In genomic region chr3:194104041-194104751, GRCh38 we compare ENCODE assay signal across 9 cellular contexts. TPM values are rescaled to one million over a fixed set of nuclear protein-coding genes. Genes with fewer than 3 reads are reported as not detected.
DNase-seq lines count a peak whose midpoint lies in the region; ATAC-seq and TF ChIP-seq lines count a peak whose summit lies in the region.
"Had no signal": no experiment of that assay in that cellular context is flagged by ENCODE, and none has a peak within 500 bp of the region (broad histone marks: within the 10 kb centered on the region; RNA-seq: fewer than 3 reads in every experiment).

No MANE protein-coding gene starts in this region.

- peaks cover 82% of the 10 kb centered on the region for H3K4me1 ChIP-seq in OCI-LY3 (ENCODE audit: low read length)
- H3K4me1 ChIP-seq in neuronal stem cell (ENCODE audit: control insufficient read depth in 2 of 2, insufficient read depth in 1 of 2, low read depth in 1 of 2, low read length in 2 of 2), result peaks cover 7 to 14% of the 10 kb centered on the region in 2 donors

- H3K27me3 ChIP-seq in OCI-LY3 (ENCODE audit: low read depth, low read length), result peaks cover 64% of the 10 kb centered on the region
- peaks cover 0 to 56% (median 0%) of the 10 kb centered on the region in 3 experiments for H3K27me3 ChIP-seq in neuronal stem cell (ENCODE audit: control insufficient read depth in 3 of 3, insufficient read depth in 3 of 3, low read depth in 1 of 3, low read length in 3 of 3)

- peak overlapping the region; percentile 52 for H3K9ac ChIP-seq in OCI-LY3 (ENCODE audit: low read length)
- no peak overlapping the region for H3K9ac ChIP-seq in neuronal stem cell (ENCODE audit: low read depth, low read length, poor library complexity)

- no CpG with 5 or more reads among the region's 12 CpGs for WGBS in neuronal stem cell (ENCODE audit: extremely low coverage in 2 of 2, insufficient read length in 2 of 2, insufficient replicate concordance in 1 of 2), 2 donors

- no peaks in the 10 kb centered on the region for H3K79me2 ChIP-seq in OCI-LY3 (ENCODE audit: low read length)

- no peak overlapping the region for H3K14ac ChIP-seq in neuronal stem cell (ENCODE audit: low read length)

- peak overlapping the region; percentile 85 for H3K4me2 ChIP-seq in OCI-LY3 (ENCODE audit: low read length)
- H3K4me2 ChIP-seq in neuronal stem cell (ENCODE audit: insufficient read depth, low read length, poor library complexity, severe bottlenecking), result no peak overlapping the region

- no peak overlapping the region for H3K4ac ChIP-seq in neuronal stem cell (ENCODE audit: low read length)

- peak; percentile 62 for DNase-seq in NCI-H1436 (lab: John Stamatoyannopoulos, UW)
- DNase-seq in NCI-H1436 treated with DMSO at 0.1 percent for 48 hours (lab: John Stamatoyannopoulos, UW), result no peak
- no peak for DNase-seq in neuronal stem cell (ENCODE audit: low spot score)
- DNase-seq in A172 (ENCODE audit: low spot score), result no peak
- no peak for DNase-seq in H4 (ENCODE audit: low spot score)

- no peaks in the 10 kb centered on the region for H3K79me1 ChIP-seq in neuronal stem cell (ENCODE audit: low read depth, low read length)

- H2BK12ac ChIP-seq in neuronal stem cell (ENCODE audit: low read length), result no peak overlapping the region

- no peak overlapping the region for H2BK15ac ChIP-seq in neuronal stem cell (ENCODE audit: low read length)

- H3K4me3 ChIP-seq in OCI-LY3 (ENCODE audit: low read length), result peak overlapping the region; percentile 66
- no peak overlapping the region for H3K4me3 ChIP-seq in neuronal stem cell (ENCODE audit: low read length in 2 of 2)

- H3K36me3 ChIP-seq in OCI-LY3 (replicated peaks; ENCODE audit: low read depth, low read length), result no peaks in the 10 kb centered on the region
- H3K36me3 ChIP-seq in neuronal stem cell (replicated peaks in 1 of 2; ENCODE audit: control insufficient read depth in 2 of 2, insufficient read depth in 2 of 2, low read length in 2 of 2), result no peaks in the 10 kb centered on the region

- H4K20me1 ChIP-seq in OCI-LY3 (ENCODE audit: insufficient read depth, low read length), result no peaks in the 10 kb centered on the region

- ATAC-seq in HG03060 (IDR thresholded peaks at IDR 0.05; ENCODE audit: low read depth, unreplicated experiment), result peak; percentile 41
- no peak for ATAC-seq in GM18907 (IDR thresholded peaks at IDR 0.05; ENCODE audit: unreplicated experiment)

- peak overlapping the region; percentile 78 for H3K18ac ChIP-seq in neuronal stem cell (ENCODE audit: low read length)

- no peak overlapping the region for H2AK5ac ChIP-seq in neuronal stem cell (ENCODE audit: low read depth, low read length)

- H3K9me3 ChIP-seq in OCI-LY3 (ENCODE audit: insufficient read depth, low read length) (no peaks in the 10 kb centered on the region), neuronal stem cell (replicated peaks in 1 of 2; ENCODE audit: control insufficient read depth in 2 of 2, insufficient read depth in 1 of 2, low read depth in 1 of 2, low read length in 2 of 2) (no peaks in the 10 kb centered on the region)

- TF ChIP-seq CTCF in OCI-LY3 (IDR thresholded peaks at IDR 0.05; ENCODE audit: low read depth, low read length), result no peak

- H2BK5ac ChIP-seq in neuronal stem cell (ENCODE audit: low read length), result no peak overlapping the region

- H4K8ac ChIP-seq in neuronal stem cell (ENCODE audit: low read depth, low read length), result no peak overlapping the region

- H4K91ac ChIP-seq in neuronal stem cell (ENCODE audit: low read depth, low read length, poor library complexity), result no peak overlapping the region

- H2AFZ ChIP-seq in OCI-LY3 (ENCODE audit: low read depth, low read length), result no peak overlapping the region
- peak overlapping the region; percentile 9 for H2AFZ ChIP-seq in neuronal stem cell (ENCODE audit: low read length)

- H2BK120ac ChIP-seq in neuronal stem cell (ENCODE audit: low read depth, low read length), result no peak overlapping the region

- H3K23ac ChIP-seq in neuronal stem cell (ENCODE audit: low read depth, low read length, poor library complexity), result no peak overlapping the region

- H3K27ac ChIP-seq in OCI-LY3 (ENCODE audit: low read length) (peak overlapping the region; percentile 74), neuronal stem cell (replicated peaks; ENCODE audit: low read length) (no peak overlapping the region)
- H3K27ac ChIP-seq: VCaP had no signal

RNA-seq across cellular contexts. Expression of gene HES1, which starts 31.8 kb away (rescaled TPM):
- 29.1 TPM for polyA plus RNA-seq in neuronal stem cell (2013, experiment 1 of 2)
- 30.9 TPM for polyA plus RNA-seq in neuronal stem cell (2013, experiment 2 of 2)
- total RNA-seq in A172 (2014; rRNA removed; shearing (Covaris generic)), result 3.1 and 4.5 TPM in 2 replicates
- total RNA-seq in H4 (2014; rRNA removed; shearing (Covaris generic)), result 19.3 and 22.5 TPM in 2 replicates
